Comparison of ENCODE assay signal across 24 cellular contexts in the genomic region with DNA sequence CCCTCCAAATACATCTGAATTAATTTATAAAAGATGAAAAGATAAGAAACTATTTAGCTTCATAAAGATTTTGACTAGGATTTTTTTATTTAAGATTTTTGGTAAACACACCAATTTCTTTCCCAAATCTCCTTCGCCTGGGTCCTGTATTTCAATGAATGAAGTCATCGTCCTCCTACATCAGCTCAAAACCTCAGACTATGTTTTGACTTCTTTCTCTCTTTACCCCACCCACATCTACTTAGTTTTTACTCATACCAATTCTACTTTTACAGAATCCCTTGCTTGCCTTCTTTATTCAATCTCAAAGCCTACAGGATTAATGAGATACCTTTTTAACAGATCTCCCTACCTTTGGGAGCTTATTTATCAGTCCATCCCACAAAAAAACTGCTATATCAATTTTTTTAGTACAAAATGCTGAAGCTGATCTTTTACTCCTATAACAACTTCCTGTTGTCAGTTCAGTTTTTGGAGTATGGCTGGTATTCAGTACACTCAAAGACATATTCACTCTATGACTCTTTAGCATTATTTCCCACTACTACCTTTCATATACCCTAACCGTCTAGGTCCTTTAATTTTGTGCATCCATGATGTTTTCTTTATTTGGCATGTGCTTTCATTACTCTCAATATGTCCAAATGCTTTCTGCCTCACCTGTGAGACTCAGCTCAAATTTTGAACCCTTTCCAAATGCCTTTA. TPM values are rescaled to one million over a fixed set of nuclear protein-coding genes. Genes with fewer than 3 reads are reported as not detected.
DNase-seq lines count a peak whose midpoint lies in the region; ATAC-seq and TF ChIP-seq lines count a peak whose summit lies in the region.
"Had no signal": no experiment of that assay in that cellular context is flagged by ENCODE, and none has a peak within 500 bp of the region (broad histone marks: within the 10 kb centered on the region; RNA-seq: fewer than 3 reads in every experiment).

No MANE protein-coding gene starts in this region.

- in situ Hi-C loops in GM23248 (cut with MboI), result loop anchor here (10.0 to 25.0 kb wide), 2 partner anchors 184 to 437 kb away; no protein-coding TSS in a partner anchor

- H4K20me1 ChIP-seq in GM23248 (ENCODE audit: insufficient read depth) (no peaks in the 10 kb centered on the region), osteoblast (ENCODE audit: insufficient read depth, low read length) (no peaks in the 10 kb centered on the region), OCI-LY7 (ENCODE audit: insufficient read depth, low read length) (no peaks in the 10 kb centered on the region)

- H3K9ac ChIP-seq in GM23248, result no peak overlapping the region

- BruUV-seq in OCI-LY7 (replicated peaks; lab: Mats Ljungman, UMichigan), result no TSS peak

- H3K9me3 ChIP-seq in GM23248 (ENCODE audit: low read depth), result no peaks in the 10 kb centered on the region
- no peaks in the 10 kb centered on the region for H3K9me3 ChIP-seq in osteoblast (ENCODE audit: low read depth, low read length)
- H3K9me3 ChIP-seq in OCI-LY7 (ENCODE audit: low read length), result no peaks in the 10 kb centered on the region
- H3K9me3 ChIP-seq: mucosa of descending colon, suprapubic skin, upper lobe of right lung had no signal

- H3K4me3 ChIP-seq in GM23248, result no peak overlapping the region
- H3K4me3 ChIP-seq in osteoblast (ENCODE audit: insufficient read depth, low read length), result no peak overlapping the region
- H3K4me3 ChIP-seq in OCI-LY7 (ENCODE audit: low read depth, low read length, poor library complexity, severe bottlenecking), result no peak overlapping the region
- H3K4me3 ChIP-seq: dorsolateral prefrontal cortex, lung, mucosa of descending colon, suprapubic skin, upper lobe of right lung had no signal

- peaks cover 10% of the 10 kb centered on the region for H3K4me1 Mint-ChIP-seq in activated CD4-positive, alpha-beta T cell treated with anti-CD3 and anti-CD28 coated beads for 36 hours

- no peak for DNase-seq in activated CD4-positive, alpha-beta T cell treated with anti-CD3 and anti-CD28 coated beads for 36 hours
- no peak for DNase-seq in activated CD4-positive, alpha-beta T cell treated with anti-CD3 and anti-CD28 coated beads, Interleukin-2, amount 50 U/mL, for 1 hour
- DNase-seq in GM23248, result peak; percentile 52
- peak; percentile 16 for DNase-seq in astrocyte of the hippocampus (ENCODE audit: low read depth, low spot score)
- peak; percentile 82 for DNase-seq in osteoblast (ENCODE audit: insufficient read length, low spot score, missing footprints)
- DNase-seq in OCI-LY7 (ENCODE audit: low spot score), result no peak
- DNase-seq in DMS114 treated with DMSO at 0.1 percent for 48 hours (lab: John Stamatoyannopoulos, UW; ENCODE audit: unreplicated experiment), result no peak
- no peak for DNase-seq in NCI-H1436 (lab: John Stamatoyannopoulos, UW)
- DNase-seq: 8988T; activated CD4-positive, alpha-beta T cell treated with anti-CD3 and anti-CD28 coated beads, Interleukin-2, amount 10 ng/mL, durations not matched to agents 24 days and 14 days; dorsolateral prefrontal cortex; GOT3; hippocampal formation; NCI-H1417 treated with DMSO at 0.1 percent for 48 hours; NCI-H2227 treated with DMSO at 0.1 percent for 48 hours; occipital lobe; stimulated activated naive CD4-positive, alpha-beta T cell treated with Interleukin-2 at 50 U/mL for 16 hours; upper lobe of right lung had no signal

- H3K4me3 Mint-ChIP-seq in activated CD4-positive, alpha-beta T cell treated with anti-CD3 and anti-CD28 coated beads for 36 hours, result no peak overlapping the region
- H3K4me3 Mint-ChIP-seq: activated CD4-positive, alpha-beta T cell treated with anti-CD3 and anti-CD28 coated beads, Interleukin-2, amount 10 ng/mL, durations not matched to agents 24 days and 14 days; activated naive CD4-positive, alpha-beta T cell treated with anti-CD3 and anti-CD28 coated beads, Interleukin-2, amount 50 U/mL, for 24 hours; HFFc6; natural killer cell treated with Interleukin-12 subunit alpha and Interleukin-12 subunit beta and Interleukin-15 and Interleukin-18, amount 100 ng/mL, for 72 hours had no signal

- H3K36me3 ChIP-seq in GM23248 (ENCODE audit: low read depth), result no peaks in the 10 kb centered on the region
- H3K36me3 ChIP-seq in osteoblast (ENCODE audit: insufficient read depth, low read length), result no peaks in the 10 kb centered on the region
- H3K36me3 ChIP-seq in OCI-LY7 (ENCODE audit: insufficient read depth, low read length), result no peaks in the 10 kb centered on the region
- H3K36me3 ChIP-seq: suprapubic skin, upper lobe of right lung had no signal

- peak; percentile 61 for ATAC-seq in activated CD4-positive, alpha-beta T cell treated with anti-CD3 and anti-CD28 coated beads for 36 hours
- ATAC-seq: natural killer cell treated with Interleukin-12 subunit alpha and Interleukin-12 subunit beta and Interleukin-15 and Interleukin-18, amount 100 ng/mL, for 72 hours had no signal

- H3K27me3 Mint-ChIP-seq in activated CD4-positive, alpha-beta T cell treated with anti-CD3 and anti-CD28 coated beads for 36 hours, result no peaks in the 10 kb centered on the region
- H3K27me3 Mint-ChIP-seq: activated CD4-positive, alpha-beta T cell treated with anti-CD3 and anti-CD28 coated beads, Interleukin-2, amount 10 ng/mL, durations not matched to agents 24 days and 14 days; activated naive CD4-positive, alpha-beta T cell treated with anti-CD3 and anti-CD28 coated beads, Interleukin-2, amount 50 U/mL, for 24 hours had no signal

- intact Hi-C loops in activated CD4-positive, alpha-beta T cell treated with anti-CD3 and anti-CD28 coated beads for 36 hours (cut with DNase I, micrococcal nuclease), result loop anchor here in 1 of 2 experiments (5.0 kb wide), 1 partner anchor 104 kb away; no protein-coding TSS in a partner anchor
- intact Hi-C loops in OCI-LY7 (cut with micrococcal nuclease; ENCODE audit: unreplicated experiment), result no loop called here

- H3K4me1 ChIP-seq in GM23248 (ENCODE audit: insufficient read depth) (peaks cover 16% of the 10 kb centered on the region), osteoblast (ENCODE audit: insufficient read depth, low read length) (no peaks in the 10 kb centered on the region), OCI-LY7 (ENCODE audit: insufficient read depth, low read length, poor library complexity, severe bottlenecking) (no peaks in the 10 kb centered on the region)
- H3K4me1 ChIP-seq: suprapubic skin, upper lobe of right lung had no signal

- H3K27ac ChIP-seq in GM23248 (peak overlapping the region; percentile 7; the same call in 1 of the 2 replicates), osteoblast (ENCODE audit: low read depth, low read length) (peak overlapping the region; percentile 4), OCI-LY7 (ENCODE audit: low read depth, low read length, poor library complexity, severe bottlenecking) (no peak overlapping the region)
- H3K27ac ChIP-seq: dorsolateral prefrontal cortex, suprapubic skin, upper lobe of right lung had no signal

- no peak overlapping the region for H3K27ac Mint-ChIP-seq in activated CD4-positive, alpha-beta T cell treated with anti-CD3 and anti-CD28 coated beads for 36 hours
- H3K27ac Mint-ChIP-seq: activated CD4-positive, alpha-beta T cell treated with anti-CD3 and anti-CD28 coated beads, Interleukin-2, amount 10 ng/mL, durations not matched to agents 24 days and 14 days; activated naive CD4-positive, alpha-beta T cell treated with anti-CD3 and anti-CD28 coated beads, Interleukin-2, amount 50 U/mL, for 24 hours; HFFc6; natural killer cell treated with Interleukin-12 subunit alpha and Interleukin-12 subunit beta and Interleukin-15 and Interleukin-18, amount 100 ng/mL, for 72 hours had no signal

- CTCF ChIA-PET in activated CD4-positive, alpha-beta T cell treated with anti-CD3 and anti-CD28 coated beads for 36 hours (lab: Charles Lee), result no interaction called here
- CTCF ChIA-PET in OCI-LY7 (lab: Charles Lee; ENCODE audit: unreplicated experiment), result no interaction called here

- TF ChIP-seq CTCF in osteoblast (IDR thresholded peaks at IDR 0.05; ENCODE audit: extremely low read depth, low read depth, low read length) (no peak), OCI-LY7 (conservative IDR thresholded peaks at IDR 0.05; ENCODE audit: low read length) (no peak)

- H3K4me2 ChIP-seq in GM23248 (ENCODE audit: unreplicated experiment) (no peak overlapping the region), osteoblast (ENCODE audit: insufficient read depth, low read length) (no peak overlapping the region), OCI-LY7 (ENCODE audit: low read length) (no peak overlapping the region)

- WGBS in GM23248 (ENCODE audit: low coverage in 1 of 2, low lambda C conversion rate in 2 of 2, missing lambda C conversion rate in 2 of 2), 2 experiments, result 67 to 76% methylated on average over 3 of the region's 3 CpGs

- H3K9me2 ChIP-seq in GM23248 (ENCODE audit: insufficient read depth) (no peaks in the 10 kb centered on the region), OCI-LY7 (ENCODE audit: insufficient read depth, low read length) (no peaks in the 10 kb centered on the region)

- H3K79me2 ChIP-seq in GM23248 (ENCODE audit: insufficient read depth) (no peaks in the 10 kb centered on the region), osteoblast (ENCODE audit: insufficient read depth, low read length) (no peaks in the 10 kb centered on the region), OCI-LY7 (ENCODE audit: insufficient read depth, low read depth, low read length) (no peaks in the 10 kb centered on the region)

- POLR2A ChIA-PET in activated CD4-positive, alpha-beta T cell treated with anti-CD3 and anti-CD28 coated beads for 36 hours (lab: Charles Lee), result interaction anchor here (0.7 kb wide), 1 partner anchor 52 kb away, joined by 3 read pairs; no protein-coding TSS in a partner anchor
- POLR2A ChIA-PET in OCI-LY7 (lab: Charles Lee), result interaction anchor here (0.6 to 1.1 kb wide), 2 partner anchors 9 to 51 kb away, joined by 3 read pairs; no protein-coding TSS in a partner anchor

- H3K36me3 Mint-ChIP-seq in activated CD4-positive, alpha-beta T cell treated with anti-CD3 and anti-CD28 coated beads for 36 hours (ENCODE audit: low read depth), result no peaks in the 10 kb centered on the region

- H2AFZ ChIP-seq in GM23248, result peak overlapping the region; percentile 37; the same call in 1 of the 2 replicates
- H2AFZ ChIP-seq in osteoblast (ENCODE audit: low read length), result no peak overlapping the region
- H2AFZ ChIP-seq in OCI-LY7 (ENCODE audit: low read length), result no peak overlapping the region

- no peaks in the 10 kb centered on the region for H3K9me3 Mint-ChIP-seq in activated CD4-positive, alpha-beta T cell treated with anti-CD3 and anti-CD28 coated beads for 36 hours (ENCODE audit: low read depth)
- H3K9me3 Mint-ChIP-seq: activated naive CD4-positive, alpha-beta T cell treated with anti-CD3 and anti-CD28 coated beads, Interleukin-2, amount 50 U/mL, for 24 hours; HFFc6 had no signal

- H3K27me3 ChIP-seq in GM23248 (replicated peaks; ENCODE audit: insufficient read depth) (no peaks in the 10 kb centered on the region), osteoblast (ENCODE audit: insufficient read depth, low read length) (no peaks in the 10 kb centered on the region)
- H3K27me3 ChIP-seq: dorsolateral prefrontal cortex, suprapubic skin, upper lobe of right lung had no signal

- peaks cover 11% of the 10 kb centered on the region; the same call in 1 of the 2 replicates for H3F3A ChIP-seq in GM23248 (ENCODE audit: insufficient read depth)

RNA-seq across cellular contexts. Expression of gene CCDC91, which starts 18.7 kb away (rescaled TPM):
- 10 to 100 TPM; 13.9 to 16.0 TPM for total RNA-seq in activated CD4-positive, alpha-beta T cell treated with anti-CD3 and anti-CD28 coated beads for 36 hours
- 15.3 and 17.2 TPM in 2 replicates for total RNA-seq in GM23248 (2014; rRNA removed; shearing (Covaris generic))
- polyA plus RNA-seq in GM23248 (2016; fragmentation: Nextera tagmentation; extraction: Ambion mirVana), result 31.0 and 31.5 TPM in 2 replicates
- total RNA-seq in osteoblast (36.2 and 37.1 TPM in 2 replicates), OCI-LY7 (2022) (23.8 and 26.2 TPM in 2 replicates)
- 15.8 and 17.7 TPM in 2 replicates for total RNA-seq in OCI-LY7 (2014; rRNA removed; shearing (Covaris generic))

Comparison
In these comparisons a context has a peak if more than half of its experiments do, and no peak if none do; other contexts are left out.
1. DNase-seq: peak in GM23248 (single experiment), astrocyte of the hippocampus (single experiment) and osteoblast (single experiment); none in activated CD4-positive, alpha-beta T cell treated with anti-CD3 and anti-CD28 coated beads for 36 hours (single experiment), activated CD4-positive, alpha-beta T cell treated with anti-CD3 and anti-CD28 coated beads, Interleukin-2, amount 50 U/mL, for 1 hour (single experiment), OCI-LY7 (single experiment), DMS114 treated with DMSO at 0.1 percent for 48 hours (single experiment) and NCI-H1436 (single experiment).